ENCODE assay signal across 1 cellular context in genomic region chr15:87741350-87741749, GRCh38.
TF ChIP-seq lines count a peak whose summit lies in the region.

No MANE protein-coding gene starts in this region.

TF ChIP-seq in GM23338, 12 proteins besides CTCF, POLR2A, EP300 and RAD21:
- TF ChIP-seq, protein P1, sequence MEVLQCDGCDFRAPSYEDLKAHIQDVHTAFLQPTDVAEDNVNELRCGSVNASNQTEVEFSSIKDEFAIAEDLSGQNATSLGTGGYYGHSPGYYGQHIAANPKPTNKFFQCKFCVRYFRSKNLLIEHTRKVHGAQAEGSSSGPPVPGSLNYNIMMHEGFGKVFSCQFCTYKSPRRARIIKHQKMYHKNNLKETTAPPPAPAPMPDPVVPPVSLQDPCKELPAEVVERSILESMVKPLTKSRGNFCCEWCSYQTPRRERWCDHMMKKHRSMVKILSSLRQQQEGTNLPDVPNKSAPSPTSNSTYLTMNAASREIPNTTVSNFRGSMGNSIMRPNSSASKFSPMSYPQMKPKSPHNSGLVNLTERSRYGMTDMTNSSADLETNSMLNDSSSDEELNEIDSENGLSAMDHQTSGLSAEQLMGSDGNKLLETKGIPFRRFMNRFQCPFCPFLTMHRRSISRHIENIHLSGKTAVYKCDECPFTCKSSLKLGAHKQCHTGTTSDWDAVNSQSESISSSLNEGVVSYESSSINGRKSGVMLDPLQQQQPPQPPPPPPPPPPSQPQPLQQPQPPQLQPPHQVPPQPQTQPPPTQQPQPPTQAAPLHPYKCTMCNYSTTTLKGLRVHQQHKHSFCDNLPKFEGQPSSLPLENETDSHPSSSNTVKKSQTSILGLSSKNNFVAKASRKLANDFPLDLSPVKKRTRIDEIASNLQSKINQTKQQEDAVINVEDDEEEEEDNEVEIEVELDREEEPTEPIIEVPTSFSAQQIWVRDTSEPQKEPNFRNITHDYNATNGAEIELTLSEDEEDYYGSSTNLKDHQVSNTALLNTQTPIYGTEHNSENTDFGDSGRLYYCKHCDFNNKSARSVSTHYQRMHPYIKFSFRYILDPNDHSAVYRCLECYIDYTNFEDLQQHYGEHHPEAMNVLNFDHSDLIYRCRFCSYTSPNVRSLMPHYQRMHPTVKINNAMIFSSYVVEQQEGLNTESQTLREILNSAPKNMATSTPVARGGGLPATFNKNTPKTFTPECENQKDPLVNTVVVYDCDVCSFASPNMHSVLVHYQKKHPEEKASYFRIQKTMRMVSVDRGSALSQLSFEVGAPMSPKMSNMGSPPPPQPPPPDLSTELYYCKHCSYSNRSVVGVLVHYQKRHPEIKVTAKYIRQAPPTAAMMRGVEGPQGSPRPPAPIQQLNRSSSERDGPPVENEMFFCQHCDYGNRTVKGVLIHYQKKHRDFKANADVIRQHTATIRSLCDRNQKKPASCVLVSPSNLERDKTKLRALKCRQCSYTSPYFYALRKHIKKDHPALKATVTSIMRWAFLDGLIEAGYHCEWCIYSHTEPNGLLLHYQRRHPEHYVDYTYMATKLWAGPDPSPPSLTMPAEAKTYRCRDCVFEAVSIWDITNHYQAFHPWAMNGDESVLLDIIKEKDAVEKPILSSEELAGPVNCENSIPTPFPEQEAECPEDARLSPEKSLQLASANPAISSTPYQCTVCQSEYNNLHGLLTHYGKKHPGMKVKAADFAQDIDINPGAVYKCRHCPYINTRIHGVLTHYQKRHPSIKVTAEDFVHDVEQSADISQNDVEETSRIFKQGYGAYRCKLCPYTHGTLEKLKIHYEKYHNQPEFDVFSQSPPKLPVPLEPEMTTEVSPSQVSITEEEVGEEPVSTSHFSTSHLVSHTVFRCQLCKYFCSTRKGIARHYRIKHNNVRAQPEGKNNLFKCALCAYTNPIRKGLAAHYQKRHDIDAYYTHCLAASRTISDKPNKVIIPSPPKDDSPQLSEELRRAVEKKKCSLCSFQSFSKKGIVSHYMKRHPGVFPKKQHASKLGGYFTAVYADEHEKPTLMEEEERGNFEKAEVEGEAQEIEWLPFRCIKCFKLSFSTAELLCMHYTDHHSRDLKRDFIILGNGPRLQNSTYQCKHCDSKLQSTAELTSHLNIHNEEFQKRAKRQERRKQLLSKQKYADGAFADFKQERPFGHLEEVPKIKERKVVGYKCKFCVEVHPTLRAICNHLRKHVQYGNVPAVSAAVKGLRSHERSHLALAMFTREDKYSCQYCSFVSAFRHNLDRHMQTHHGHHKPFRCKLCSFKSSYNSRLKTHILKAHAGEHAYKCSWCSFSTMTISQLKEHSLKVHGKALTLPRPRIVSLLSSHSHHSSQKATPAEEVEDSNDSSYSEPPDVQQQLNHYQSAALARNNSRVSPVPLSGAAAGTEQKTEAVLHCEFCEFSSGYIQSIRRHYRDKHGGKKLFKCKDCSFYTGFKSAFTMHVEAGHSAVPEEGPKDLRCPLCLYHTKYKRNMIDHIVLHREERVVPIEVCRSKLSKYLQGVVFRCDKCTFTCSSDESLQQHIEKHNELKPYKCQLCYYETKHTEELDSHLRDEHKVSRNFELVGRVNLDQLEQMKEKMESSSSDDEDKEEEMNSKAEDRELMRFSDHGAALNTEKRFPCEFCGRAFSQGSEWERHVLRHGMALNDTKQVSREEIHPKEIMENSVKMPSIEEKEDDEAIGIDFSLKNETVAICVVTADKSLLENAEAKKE (CRISPR knock-in tag; IDR thresholded peaks at IDR 0.05): no peak
- TF ChIP-seq POLR2AphosphoS5 (IDR thresholded peaks at IDR 0.05; ENCODE audit: low read depth) (no peak), ZNF331 (CRISPR knock-in tag; IDR thresholded peaks at IDR 0.05; ENCODE audit: low read depth) (no peak), STAT1 (IDR thresholded peaks at IDR 0.05; ENCODE audit: unreplicated experiment) (no peak), EZH2 (IDR thresholded peaks at IDR 0.05; ENCODE audit: low read depth, unreplicated experiment) (no peak), EZH2phosphoT487 (IDR thresholded peaks at IDR 0.05; ENCODE audit: unreplicated experiment) (no peak), CREB1 (CRISPR knock-in tag; IDR thresholded peaks at IDR 0.05; ENCODE audit: low read depth) (no peak), JUNB (IDR thresholded peaks at IDR 0.05; ENCODE audit: unreplicated experiment) (no peak)
- TF ChIP-seq, protein P2, sequence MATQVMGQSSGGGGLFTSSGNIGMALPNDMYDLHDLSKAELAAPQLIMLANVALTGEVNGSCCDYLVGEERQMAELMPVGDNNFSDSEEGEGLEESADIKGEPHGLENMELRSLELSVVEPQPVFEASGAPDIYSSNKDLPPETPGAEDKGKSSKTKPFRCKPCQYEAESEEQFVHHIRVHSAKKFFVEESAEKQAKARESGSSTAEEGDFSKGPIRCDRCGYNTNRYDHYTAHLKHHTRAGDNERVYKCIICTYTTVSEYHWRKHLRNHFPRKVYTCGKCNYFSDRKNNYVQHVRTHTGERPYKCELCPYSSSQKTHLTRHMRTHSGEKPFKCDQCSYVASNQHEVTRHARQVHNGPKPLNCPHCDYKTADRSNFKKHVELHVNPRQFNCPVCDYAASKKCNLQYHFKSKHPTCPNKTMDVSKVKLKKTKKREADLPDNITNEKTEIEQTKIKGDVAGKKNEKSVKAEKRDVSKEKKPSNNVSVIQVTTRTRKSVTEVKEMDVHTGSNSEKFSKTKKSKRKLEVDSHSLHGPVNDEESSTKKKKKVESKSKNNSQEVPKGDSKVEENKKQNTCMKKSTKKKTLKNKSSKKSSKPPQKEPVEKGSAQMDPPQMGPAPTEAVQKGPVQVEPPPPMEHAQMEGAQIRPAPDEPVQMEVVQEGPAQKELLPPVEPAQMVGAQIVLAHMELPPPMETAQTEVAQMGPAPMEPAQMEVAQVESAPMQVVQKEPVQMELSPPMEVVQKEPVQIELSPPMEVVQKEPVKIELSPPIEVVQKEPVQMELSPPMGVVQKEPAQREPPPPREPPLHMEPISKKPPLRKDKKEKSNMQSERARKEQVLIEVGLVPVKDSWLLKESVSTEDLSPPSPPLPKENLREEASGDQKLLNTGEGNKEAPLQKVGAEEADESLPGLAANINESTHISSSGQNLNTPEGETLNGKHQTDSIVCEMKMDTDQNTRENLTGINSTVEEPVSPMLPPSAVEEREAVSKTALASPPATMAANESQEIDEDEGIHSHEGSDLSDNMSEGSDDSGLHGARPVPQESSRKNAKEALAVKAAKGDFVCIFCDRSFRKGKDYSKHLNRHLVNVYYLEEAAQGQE (IDR thresholded peaks at IDR 0.05; ENCODE audit: unreplicated experiment): no peak
- TF ChIP-seq, protein P3, sequence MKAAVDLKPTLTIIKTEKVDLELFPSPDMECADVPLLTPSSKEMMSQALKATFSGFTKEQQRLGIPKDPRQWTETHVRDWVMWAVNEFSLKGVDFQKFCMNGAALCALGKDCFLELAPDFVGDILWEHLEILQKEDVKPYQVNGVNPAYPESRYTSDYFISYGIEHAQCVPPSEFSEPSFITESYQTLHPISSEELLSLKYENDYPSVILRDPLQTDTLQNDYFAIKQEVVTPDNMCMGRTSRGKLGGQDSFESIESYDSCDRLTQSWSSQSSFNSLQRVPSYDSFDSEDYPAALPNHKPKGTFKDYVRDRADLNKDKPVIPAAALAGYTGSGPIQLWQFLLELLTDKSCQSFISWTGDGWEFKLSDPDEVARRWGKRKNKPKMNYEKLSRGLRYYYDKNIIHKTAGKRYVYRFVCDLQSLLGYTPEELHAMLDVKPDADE (IDR thresholded peaks at IDR 0.05): no peak
